Comparison of ENCODE assay signal across 15 cellular contexts in the genomic region with DNA sequence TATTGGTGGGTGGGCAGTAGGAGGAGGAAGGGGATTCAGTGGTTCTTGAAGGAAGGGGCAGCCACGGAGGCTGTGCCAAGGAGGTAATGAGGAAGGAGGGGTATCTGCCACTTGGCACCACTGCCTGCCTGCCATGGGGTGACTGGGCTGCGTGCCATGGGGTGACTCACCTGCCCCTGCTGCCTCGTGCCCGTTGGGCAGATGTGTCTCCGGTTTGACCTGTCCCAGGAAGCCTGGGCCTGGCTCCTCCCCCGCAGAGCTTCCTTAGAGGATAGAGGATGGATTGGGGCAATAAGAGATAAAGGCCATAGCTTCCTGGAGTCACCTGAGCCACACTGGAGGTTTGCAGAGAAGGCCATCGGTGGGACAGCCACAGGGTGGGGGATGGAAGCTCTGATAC. TPM values are rescaled to one million over a fixed set of nuclear protein-coding genes. Genes with fewer than 3 reads are reported as not detected.
DNase-seq lines count a peak whose midpoint lies in the region; ATAC-seq and TF ChIP-seq lines count a peak whose summit lies in the region.
"Had no signal": no experiment of that assay in that cellular context is flagged by ENCODE, and none has a peak within 500 bp of the region (broad histone marks: within the 10 kb centered on the region; RNA-seq: fewer than 3 reads in every experiment).

No MANE protein-coding gene starts in this region.

- ATAC-seq in naive thymus-derived CD8-positive, alpha-beta T cell: no peak
- ATAC-seq: activated CD4-positive, alpha-beta T cell treated with anti-CD3 and anti-CD28 coated beads for 36 hours; left lobe of liver; stimulated activated memory B cell treated with anti-CD40 and anti-IgM and Interleukin-4, amounts not matched to agents 10 μg/mL and 1 μg/mL and 100 μg/mL, for 72 hours had no signal

- H3K4me1 Mint-ChIP-seq in glutamatergic neuron (ENCODE audit: low read depth, unreplicated experiment): no peaks in the 10 kb centered on the region
- no peaks in the 10 kb centered on the region for H3K4me1 Mint-ChIP-seq in naive thymus-derived CD8-positive, alpha-beta T cell
- H3K4me1 Mint-ChIP-seq: activated CD4-positive, alpha-beta T cell treated with anti-CD3 and anti-CD28 coated beads for 36 hours; stimulated activated memory B cell treated with anti-CD40 and anti-IgM and Interleukin-4, amounts not matched to agents 10 μg/mL and 1 μg/mL and 100 μg/mL, for 72 hours had no signal

- DNase-seq in DMS79 (lab: John Stamatoyannopoulos, UW) (peak; percentile 19), LoVo (ENCODE audit: low spot score) (peak; percentile 78), astrocyte of the hippocampus (ENCODE audit: low read depth, low spot score) (peak; percentile 33), myocyte (ENCODE audit: low read depth) (peak; percentile 49), BE2C (no peak), glutamatergic neuron (no peak), activated gamma-delta T cell treated with Interleukin-2 at 50 U/mL for 16 hours (no peak)
- no peak for DNase-seq in naive thymus-derived CD8-positive, alpha-beta T cell
- DNase-seq: activated CD4-positive, alpha-beta T cell treated with anti-CD3 and anti-CD28 coated beads for 36 hours; activated gamma-delta T cell; caudate nucleus; CD4-positive, alpha-beta T cell had no signal

- no peak overlapping the region for H3K27ac Mint-ChIP-seq in glutamatergic neuron (ENCODE audit: unreplicated experiment)
- no peak overlapping the region for H3K27ac Mint-ChIP-seq in naive thymus-derived CD8-positive, alpha-beta T cell
- H3K27ac Mint-ChIP-seq: activated CD4-positive, alpha-beta T cell treated with anti-CD3 and anti-CD28 coated beads for 36 hours; CD4-positive, alpha-beta T cell; stimulated activated memory B cell treated with anti-CD40 and anti-IgM and Interleukin-4, amounts not matched to agents 10 μg/mL and 1 μg/mL and 100 μg/mL, for 72 hours had no signal

- no peak overlapping the region for H3K4me3 ChIP-seq in BE2C (ENCODE audit: low read depth, low read length)
- H3K4me3 ChIP-seq: SK-N-MC had no signal

- no peaks in the 10 kb centered on the region for H3K27me3 ChIP-seq in BE2C

- H3K9me3 ChIP-seq in BE2C: no peaks in the 10 kb centered on the region

- H3K9me3 Mint-ChIP-seq in glutamatergic neuron (ENCODE audit: unreplicated experiment): no peaks in the 10 kb centered on the region
- H3K9me3 Mint-ChIP-seq in naive thymus-derived CD8-positive, alpha-beta T cell: no peaks in the 10 kb centered on the region
- H3K9me3 Mint-ChIP-seq: CD4-positive, alpha-beta T cell; stimulated activated memory B cell treated with anti-CD40 and anti-IgM and Interleukin-4, amounts not matched to agents 10 μg/mL and 1 μg/mL and 100 μg/mL, for 72 hours had no signal

- peaks cover 6% of the 10 kb centered on the region for H3K27me3 Mint-ChIP-seq in glutamatergic neuron (ENCODE audit: unreplicated experiment)
- peaks cover 2 to 25% (median 6%) of the 10 kb centered on the region in 5 donors for H3K27me3 Mint-ChIP-seq in naive thymus-derived CD8-positive, alpha-beta T cell

- no peak overlapping the region for H3K4me3 Mint-ChIP-seq in glutamatergic neuron (ENCODE audit: unreplicated experiment)
- H3K4me3 Mint-ChIP-seq in naive thymus-derived CD8-positive, alpha-beta T cell: no peak overlapping the region
- H3K4me3 Mint-ChIP-seq: activated CD4-positive, alpha-beta T cell treated with anti-CD3 and anti-CD28 coated beads for 36 hours; CD4-positive, alpha-beta T cell; stimulated activated memory B cell treated with anti-CD40 and anti-IgM and Interleukin-4, amounts not matched to agents 10 μg/mL and 1 μg/mL and 100 μg/mL, for 72 hours had no signal

- POLR2A ChIA-PET in naive thymus-derived CD8-positive, alpha-beta T cell (lab: Charles Lee): no interaction called here

- no peak for TF ChIP-seq CTCF in BE2C (IDR thresholded peaks at IDR 0.05; ENCODE audit: low read depth, low read length)
- no peak for TF ChIP-seq CTCF in glutamatergic neuron (IDR thresholded peaks at IDR 0.05; ENCODE audit: partially characterized antibody, unreplicated experiment)

- H3K36me3 ChIP-seq in BE2C: no peaks in the 10 kb centered on the region

- no peaks in the 10 kb centered on the region for H3K4me1 ChIP-seq in BE2C

- H3K36me3 Mint-ChIP-seq in glutamatergic neuron (ENCODE audit: unreplicated experiment): no peaks in the 10 kb centered on the region
- no peaks in the 10 kb centered on the region for H3K36me3 Mint-ChIP-seq in naive thymus-derived CD8-positive, alpha-beta T cell
- H3K36me3 Mint-ChIP-seq: stimulated activated memory B cell treated with anti-CD40 and anti-IgM and Interleukin-4, amounts not matched to agents 10 μg/mL and 1 μg/mL and 100 μg/mL, for 72 hours had no signal

RNA-seq across cellular contexts. Expression of a gene that starts 1.7 kb away (rescaled TPM):
- total RNA-seq in myocyte: not detected in 2 replicates
- polyA plus RNA-seq in myocyte (2012): 0.03 TPM
- polyA plus RNA-seq in BE2C (2012; ENCODE audit: insufficient read depth, insufficient read length, low read depth): not detected
- not detected for total RNA-seq in glutamatergic neuron (ENCODE audit: unreplicated experiment)
- not detected for total RNA-seq in naive thymus-derived CD8-positive, alpha-beta T cell
- polyA plus RNA-seq in naive thymus-derived CD8-positive, alpha-beta T cell: not detected
- total RNA-seq: activated CD4-positive, alpha-beta T cell treated with anti-CD3 and anti-CD28 coated beads for 36 hours; CD4-positive, alpha-beta T cell; left lobe of liver had no signal

RNA-seq across cellular contexts. Expression of a gene that starts 45.7 kb away (rescaled TPM):
- total RNA-seq in myocyte: 0.24 and 0.31 TPM in 2 replicates
- 7.1 TPM for polyA plus RNA-seq in myocyte (2012)
- polyA plus RNA-seq in BE2C (2012; ENCODE audit: insufficient read depth, insufficient read length, low read depth): not detected
- total RNA-seq in glutamatergic neuron (ENCODE audit: unreplicated experiment): not detected
- not detected for total RNA-seq in naive thymus-derived CD8-positive, alpha-beta T cell
- polyA plus RNA-seq in naive thymus-derived CD8-positive, alpha-beta T cell: not detected
- total RNA-seq: activated CD4-positive, alpha-beta T cell treated with anti-CD3 and anti-CD28 coated beads for 36 hours; CD4-positive, alpha-beta T cell; left lobe of liver had no signal

RNA-seq across cellular contexts. Expression of a gene that starts 57.4 kb away (rescaled TPM):
- total RNA-seq in myocyte (not detected in 2 replicates), glutamatergic neuron (ENCODE audit: unreplicated experiment) (not detected)
- not detected for polyA plus RNA-seq in myocyte (2012)
- not detected for polyA plus RNA-seq in BE2C (2012; ENCODE audit: insufficient read depth, insufficient read length, low read depth)
- 1 to 10 TPM; 3.9 to 4.3 TPM for total RNA-seq in naive thymus-derived CD8-positive, alpha-beta T cell
- polyA plus RNA-seq in naive thymus-derived CD8-positive, alpha-beta T cell: 10 to 100 TPM; 10.7 to 12.8 (median 11.8) TPM

Comparison
In these comparisons a context has a peak if more than half of its experiments do, and no peak if none do; other contexts are left out.
1. DNase-seq: peak in DMS79 (single experiment), LoVo (single experiment), astrocyte of the hippocampus (single experiment) and myocyte (single experiment); none in BE2C (single experiment), glutamatergic neuron (single experiment), naive thymus-derived CD8-positive, alpha-beta T cell (0 of 10) and activated gamma-delta T cell treated with Interleukin-2 at 50 U/mL for 16 hours (single experiment).